ENCODE assay signal across 15 cellular contexts in the genomic region with DNA sequence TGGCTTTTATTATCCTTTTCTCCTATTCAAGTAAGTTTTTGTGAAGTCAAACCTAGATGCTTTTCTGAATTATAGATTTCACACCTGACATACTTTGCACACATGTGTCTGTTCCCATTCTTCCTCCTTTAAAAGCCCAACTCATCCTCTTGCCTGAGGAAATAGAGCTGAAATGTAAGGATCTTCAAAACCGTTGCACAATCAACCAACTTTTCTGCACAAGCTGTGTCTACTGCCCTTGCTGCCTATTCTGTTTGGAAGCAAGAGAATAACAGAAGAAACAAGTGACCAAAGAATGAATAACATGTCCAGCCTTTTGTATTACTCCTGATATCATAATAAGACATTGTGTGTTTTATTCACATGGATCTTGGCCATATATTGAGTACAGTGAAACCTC.
"Had no signal": no experiment of that assay in that cellular context is flagged by ENCODE, and none has a peak within 500 bp of the region (broad histone marks: within the 10 kb centered on the region; RNA-seq: fewer than 3 reads in every experiment).

No MANE protein-coding gene starts in this region.

- H3K36me3 ChIP-seq: cardiac muscle cell, lower lobe of right lung, prostate gland, right atrium auricular region, upper lobe of right lung had no signal

- H3K27me3 ChIP-seq: cardiac muscle cell, right atrium auricular region, testis, upper lobe of right lung had no signal

- H3K4me1 ChIP-seq: foreskin keratinocyte, prostate gland had no signal

- H3K9me3 ChIP-seq: lower lobe of right lung, prostate gland, right atrium auricular region, testis, upper lobe of right lung had no signal

- ATAC-seq: activated CD8-positive, alpha-beta T cell treated with anti-CD3 and anti-CD28 coated beads for 36 hours; activated T-cell treated with anti-CD3 and anti-CD28 coated beads, Interleukin-2, amount 50 U/mL, for 4 hours had no signal

- H3K27ac ChIP-seq: cardiac muscle cell, dorsolateral prefrontal cortex, foreskin keratinocyte, lower lobe of right lung, prostate gland, right atrium auricular region, testis, upper lobe of right lung had no signal

- DNase-seq: activated B cell treated with CpG ODN at 0.5 μM for 24 hours; activated effector memory CD4-positive, alpha-beta T cell treated with Interleukin-2 at 50 U/mL for 16 hours; activated naive CD4-positive, alpha-beta T cell treated with anti-CD3 and anti-CD28 coated beads, Interleukin-2, amount 50 U/mL, for 16 hours; dorsolateral prefrontal cortex; hippocampal formation; lower lobe of right lung; midbrain; upper lobe of right lung had no signal

- H3K4me3 ChIP-seq: cardiac muscle cell, dorsolateral prefrontal cortex, lower lobe of right lung, prostate gland, right atrium auricular region, testis, upper lobe of right lung had no signal
